2 cellular contexts compared by ENCODE assay signal in genomic region chr22:40322818-40323447, GRCh38.
TF ChIP-seq lines count a peak whose summit lies in the region.

No MANE protein-coding gene starts in this region.

TF ChIP-seq in liver, 16 proteins besides CTCF, POLR2A, EP300 and RAD21:
- TF ChIP-seq SP1 (IDR thresholded peaks at IDR 0.05) (no peak), FOXA1 (IDR thresholded peaks at IDR 0.05) (no peak), NR2F2 (IDR thresholded peaks at IDR 0.05) (peak; percentile 73)

TF ChIP-seq in HepG2, 621 proteins besides CTCF, POLR2A, EP300 and RAD21:
- no peak for TF ChIP-seq POGZ (CRISPR knock-in tag; IDR thresholded peaks at IDR 0.05)
- TF ChIP-seq ZNF432 (CRISPR knock-in tag; IDR thresholded peaks at IDR 0.05; ENCODE audit: borderline replicate concordance), result no peak
- TF ChIP-seq ARID2 (CRISPR knock-in tag; IDR thresholded peaks at IDR 0.05; ENCODE audit: borderline replicate concordance), result no peak
- TF ChIP-seq ZFP41 (CRISPR knock-in tag; IDR thresholded peaks at IDR 0.05; ENCODE audit: borderline replicate concordance), result no peak
- no peak for TF ChIP-seq ZNF274 (CRISPR knock-in tag; IDR thresholded peaks at IDR 0.05)
- no peak for TF ChIP-seq NFE2L2 (IDR thresholded peaks at IDR 0.05; ENCODE audit: low read length)
- no peak for TF ChIP-seq MYPOP (CRISPR knock-in tag; IDR thresholded peaks at IDR 0.05)
- no peak for TF ChIP-seq ZC3H13 (CRISPR knock-in tag; IDR thresholded peaks at IDR 0.05)
TF ChIP-seq in HepG2: peak in this region for 0.
